Comparison of ENCODE assay signal across 17 cellular contexts in the genomic region with DNA sequence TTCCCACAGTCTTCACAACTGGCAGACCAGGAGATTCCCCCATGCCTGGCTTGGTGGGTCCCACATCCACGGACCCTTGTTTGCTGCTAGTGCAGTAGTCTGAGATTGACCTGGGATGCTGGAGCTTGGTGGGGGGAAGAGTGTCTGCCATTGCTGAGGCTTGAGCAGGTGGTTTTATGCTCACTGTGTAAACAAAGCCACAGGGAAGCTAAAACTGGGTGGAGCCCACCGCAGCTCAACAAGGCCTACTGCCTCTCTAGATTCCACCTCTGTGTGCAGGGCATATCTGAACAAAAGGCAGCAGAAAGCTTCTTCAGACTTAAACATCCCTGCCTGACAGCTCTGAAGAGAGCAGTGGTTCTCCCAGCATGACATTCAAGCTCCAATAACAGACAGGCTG.
A peak's percentile ranks its signal among the peaks of the same experiment; 100 is the strongest.
DNase-seq lines count a peak whose midpoint lies in the region; ATAC-seq and TF ChIP-seq lines count a peak whose summit lies in the region.
"Had no signal": no experiment of that assay in that cellular context is flagged by ENCODE, and none has a peak within 500 bp of the region (broad histone marks: within the 10 kb centered on the region; RNA-seq: fewer than 3 reads in every experiment).

No MANE protein-coding gene starts in this region.

- DNase-seq in NCI-H1105 treated with DMSO at 0.1 percent for 48 hours (lab: John Stamatoyannopoulos, UW) = peak; percentile 2
- DNase-seq in NCI-H1105 (lab: John Stamatoyannopoulos, UW) = no peak
- peak; percentile 49 for DNase-seq in NCI-H2029 (lab: John Stamatoyannopoulos, UW)
- peak; percentile 86 for DNase-seq in NCI-H748 (lab: John Stamatoyannopoulos, UW; ENCODE audit: unreplicated experiment)
- no peak for DNase-seq in left ventricle myocardium superior
- DNase-seq in cerebellar nuclear complex (lab: John Stamatoyannopoulos, UW) = no peak
- DNase-seq in foreskin fibroblast = no peak
- DNase-seq in SW480 (ENCODE audit: low spot score) = no peak
- DNase-seq: 8988T, DMS79, GOT3, NCI-H446, NCI-H82, PC-3, SJCRH30 had no signal

- H3K4me3 ChIP-seq in foreskin fibroblast (ENCODE audit: low read depth in 1 of 2, low read length in 2 of 2) = no peak overlapping the region
- H3K4me3 ChIP-seq: K562, SJCRH30 had no signal

- intact Hi-C loops in left ventricle myocardium superior (cut with micrococcal nuclease) = no loop called here

- no peak for ATAC-seq in left ventricle myocardium superior
- ATAC-seq: HCT116, K562, PC-3 had no signal

- no peak for TF ChIP-seq CTCF in foreskin fibroblast (IDR thresholded peaks at IDR 0.05; ENCODE audit: low read depth, low read length)

Comparison
In these comparisons a context has a peak if more than half of its experiments do, and no peak if none do; other contexts are left out.
1. DNase-seq: peak in NCI-H1105 treated with DMSO at 0.1 percent for 48 hours (single experiment), NCI-H2029 (single experiment) and NCI-H748 (single experiment); none in NCI-H1105 (single experiment), left ventricle myocardium superior (single experiment), cerebellar nuclear complex (0 of 2), foreskin fibroblast (0 of 2) and SW480 (single experiment).